ENCODE assay signal across 9 cellular contexts in genomic region chr3:100954990-100955389, GRCh38. TPM values are rescaled to one million over a fixed set of nuclear protein-coding genes. Genes with fewer than 3 reads are reported as not detected.
DNase-seq lines count a peak whose midpoint lies in the region; ATAC-seq, FAIRE-seq and TF ChIP-seq lines count a peak whose summit lies in the region.
"Had no signal": no experiment of that assay in that cellular context is flagged by ENCODE, and none has a peak within 500 bp of the region (broad histone marks: within the 10 kb centered on the region; RNA-seq: fewer than 3 reads in every experiment).

No MANE protein-coding gene starts in this region.

- 45 to 61% methylated on average over 4 of the region's 4 CpGs for WGBS in lung, 2 donors
- 45 to 55% methylated on average over 4 of the region's 4 CpGs for WGBS in upper lobe of left lung, 2 donors

- H3K4me1 ChIP-seq in endothelial cell of umbilical vein (ENCODE audit: control insufficient read depth, extremely low read depth, insufficient read depth, low read length), result peaks cover 4% of the 10 kb centered on the region
- no peaks in the 10 kb centered on the region for H3K4me1 ChIP-seq in lung (ENCODE audit: control insufficient read depth in 2 of 2, insufficient read depth in 2 of 2, low read length in 2 of 2)
- peaks cover 0 to 3% (median 0%) of the 10 kb centered on the region in 4 donors for H3K4me1 ChIP-seq in upper lobe of left lung

- peak; percentile 60 for ATAC-seq in lung (ENCODE audit: insufficient read depth, low FRiP score)
- ATAC-seq in upper lobe of left lung (ENCODE audit: low FRiP score in 2 of 2), result peak; percentile 84 to 94
- ATAC-seq in HG03457 (IDR thresholded peaks at IDR 0.05; ENCODE audit: unreplicated experiment), result no peak
- ATAC-seq in HG02884 (IDR thresholded peaks at IDR 0.05; ENCODE audit: unreplicated experiment), result no peak
- ATAC-seq: activated CD8-positive, alpha-beta T cell treated with anti-CD3 and anti-CD28 coated beads, Interleukin-2, amount 10 ng/mL, durations not matched to agents 7 days and 5 days had no signal

- DNase-seq in M059J (ENCODE audit: low read depth) (peak; percentile 78), endothelial cell of umbilical vein (ENCODE audit: low read depth, low spot score) (peak; percentile 68), lung (ENCODE audit: low spot score) (no peak), upper lobe of left lung (no peak), GM12892 (ENCODE audit: insufficient read length) (no peak), NCI-H2171 treated with DMSO at 0.1 percent for 48 hours (lab: John Stamatoyannopoulos, UW) (no peak)
- DNase-seq: activated CD8-positive, alpha-beta T cell treated with anti-CD3 and anti-CD28 coated beads, Interleukin-2, amount 10 ng/mL, durations not matched to agents 7 days and 5 days had no signal

- no peaks in the 10 kb centered on the region for H3K27me3 ChIP-seq in endothelial cell of umbilical vein (ENCODE audit: control insufficient read depth in 2 of 2, insufficient read depth in 2 of 2, low read length in 2 of 2)
- no peaks in the 10 kb centered on the region for H3K27me3 ChIP-seq in lung (ENCODE audit: control insufficient read depth, insufficient read depth)
- H3K27me3 ChIP-seq in upper lobe of left lung, result no peaks in the 10 kb centered on the region

- H4K20me1 ChIP-seq in endothelial cell of umbilical vein (replicated peaks; ENCODE audit: control insufficient read depth, extremely low read depth, insufficient read depth, low read length), result no peaks in the 10 kb centered on the region

- no peaks in the 10 kb centered on the region for H3K9me1 ChIP-seq in endothelial cell of umbilical vein (replicated peaks; ENCODE audit: control insufficient read depth, extremely low read depth, insufficient read depth, low read length)

- no TSS peak for BruUV-seq in endothelial cell of umbilical vein (replicated peaks; lab: Mats Ljungman, UMichigan)

- FAIRE-seq in endothelial cell of umbilical vein (lab: Jason Lieb, UNC) (no peak), GM12892 (lab: Jason Lieb, UNC) (no peak)

- TF ChIP-seq POLR2A in endothelial cell of umbilical vein (IDR thresholded peaks at IDR 0.05; ENCODE audit: low read depth, low read length) (no peak), upper lobe of left lung (IDR thresholded peaks at IDR 0.05) (no peak), GM12892 (IDR thresholded peaks at IDR 0.05; ENCODE audit: low read depth, low read length) (no peak)

- POLR2A ChIA-PET in endothelial cell of umbilical vein (lab: Charles Lee), result no interaction called here

- CTCF ChIA-PET in endothelial cell of umbilical vein (lab: Charles Lee), result interaction anchor here (0.6 to 1.9 kb wide), 4 partner anchors 28 to 241 kb away, joined by 3 to 16 read pairs (median 4); no protein-coding TSS in a partner anchor

- H3K79me2 ChIP-seq in endothelial cell of umbilical vein (ENCODE audit: control insufficient read depth, insufficient read depth, low read length), result no peaks in the 10 kb centered on the region

- H3K9me3 ChIP-seq in endothelial cell of umbilical vein (replicated peaks; ENCODE audit: control insufficient read depth, insufficient read depth, low read length) (no peaks in the 10 kb centered on the region), lung (ENCODE audit: control insufficient read depth in 2 of 2, insufficient read depth in 1 of 2, low read length in 1 of 2) (peaks cover 0 to 4% of the 10 kb centered on the region in 2 donors), upper lobe of left lung (peaks cover 0 to 5% (median 2%) of the 10 kb centered on the region in 4 donors)

- peak overlapping the region; percentile 8 for H2AFZ ChIP-seq in endothelial cell of umbilical vein (ENCODE audit: low read depth, low read length)

- H3K4me2 ChIP-seq in endothelial cell of umbilical vein (ENCODE audit: insufficient read depth, low read length), result no peak overlapping the region

- TF ChIP-seq CTCF in endothelial cell of umbilical vein (IDR thresholded peaks at IDR 0.05; ENCODE audit: extremely low read depth in 1 of 2, insufficient read depth in 1 of 2, low read depth in 1 of 2, low read length in 2 of 2) (no peak), lung (IDR thresholded peaks at IDR 0.05; ENCODE audit: control extremely low read depth, extremely low read depth) (no peak), upper lobe of left lung (IDR thresholded peaks at IDR 0.05) (no peak)

- dilution Hi-C loops in endothelial cell of umbilical vein (cut with MboI; ENCODE audit: extremely low pct_ligation_motif_present, low sequenced_read_pairs), result no loop called here

- H3K9ac ChIP-seq in endothelial cell of umbilical vein (replicated peaks; ENCODE audit: extremely low read depth, insufficient read depth, low read length), result no peak overlapping the region

- TF ChIP-seq EP300 in upper lobe of left lung (IDR thresholded peaks at IDR 0.05), result no peak

- no peak overlapping the region for H3K27ac ChIP-seq in endothelial cell of umbilical vein (ENCODE audit: insufficient read depth, low read depth, low read length)
- H3K27ac ChIP-seq in lung (ENCODE audit: low read depth in 1 of 2, low read length in 1 of 2), result peak overlapping the region in 1 of 2 donors; percentile 40
- peak overlapping the region in 2 of 4 donors; percentile 36 to 48 for H3K27ac ChIP-seq in upper lobe of left lung

- intact Hi-C loops in endothelial cell of umbilical vein (cut with micrococcal nuclease), result no loop called here

- H3K4me3 ChIP-seq in endothelial cell of umbilical vein (replicated peaks in 1 of 3; ENCODE audit: insufficient read depth in 1 of 3, low read depth in 1 of 3, low read length in 3 of 3) (no peak overlapping the region), lung (no peak overlapping the region), upper lobe of left lung (no peak overlapping the region)

- no peaks in the 10 kb centered on the region for H3K36me3 ChIP-seq in endothelial cell of umbilical vein (ENCODE audit: control insufficient read depth in 2 of 2, extremely low read depth in 1 of 2, insufficient read depth in 2 of 2, low read length in 2 of 2)
- H3K36me3 ChIP-seq in lung (ENCODE audit: control insufficient read depth in 2 of 2, insufficient read depth in 2 of 2, low read length in 2 of 2), result no peaks in the 10 kb centered on the region
- H3K36me3 ChIP-seq in upper lobe of left lung, result no peaks in the 10 kb centered on the region

TF ChIP-seq in endothelial cell of umbilical vein, 7 proteins besides CTCF, POLR2A, EP300 and RAD21:
- no peak for TF ChIP-seq FOS (IDR thresholded peaks at IDR 0.05; ENCODE audit: borderline replicate concordance, insufficient read depth, low read length)
- no peak for TF ChIP-seq JUN (IDR thresholded peaks at IDR 0.05; ENCODE audit: borderline replicate concordance, insufficient read depth, insufficient read length, low read depth)

RNA-seq across cellular contexts. Expression of gene ABI3BP, which starts 38.2 kb away (rescaled TPM):
- 6.7 and 21.9 TPM in 2 replicates for total RNA-seq in M059J (2014; rRNA removed; shearing (Covaris generic))
- total RNA-seq in endothelial cell of umbilical vein, result 55.9 and 78.1 TPM in 2 replicates
- 75.1 and 106 TPM in 2 replicates for polyA plus RNA-seq in endothelial cell of umbilical vein
- 103 and 109 TPM in 2 replicates for polyA plus RNA-seq in endothelial cell of umbilical vein (2011; cell fraction: cytosol; rRNA removed)
- 274 and 317 TPM in 2 replicates for polyA plus RNA-seq in endothelial cell of umbilical vein (2011; cell fraction: nucleus; rRNA removed)
- 74.0 and 198 TPM in 2 replicates for polyA plus RNA-seq in endothelial cell of umbilical vein (2012)
- 76.3 and 96.3 TPM in 2 replicates for polyA minus RNA-seq in endothelial cell of umbilical vein
- not detected for polyA minus RNA-seq in endothelial cell of umbilical vein (2011; cell fraction: cytosol; rRNA and poly(A)+ RNA removed)
- 212 and 226 TPM in 2 replicates for polyA minus RNA-seq in endothelial cell of umbilical vein (2011; cell fraction: nucleus; rRNA and poly(A)+ RNA removed)
- 10 to 100 TPM; 86.7 to 87.5 TPM for total RNA-seq in lung
- 10 to 100 TPM; 21.9 to 33.0 TPM for polyA plus RNA-seq in lung
- 100 to 1,000 TPM in 3 of 6 donors, 10 to 100 TPM in 3; 46.1 to 130 (median 101) TPM for total RNA-seq in upper lobe of left lung
- 0.34 TPM for polyA plus RNA-seq in GM12892 (2012; ENCODE audit: missing spikeins)

Comparison
In these comparisons a context has a peak if more than half of its experiments do, and no peak if none do; other contexts are left out.
1. DNase-seq: peak in M059J (single experiment) and endothelial cell of umbilical vein (single experiment); none in lung (single experiment), upper lobe of left lung (0 of 2), GM12892 (single experiment) and NCI-H2171 treated with DMSO at 0.1 percent for 48 hours (single experiment).
2. ATAC-seq: peak in lung (single experiment) and upper lobe of left lung (2 of 2); none in HG03457 (single experiment) and HG02884 (single experiment).